ENCODE assay signal across 13 cellular contexts in the genomic region with DNA sequence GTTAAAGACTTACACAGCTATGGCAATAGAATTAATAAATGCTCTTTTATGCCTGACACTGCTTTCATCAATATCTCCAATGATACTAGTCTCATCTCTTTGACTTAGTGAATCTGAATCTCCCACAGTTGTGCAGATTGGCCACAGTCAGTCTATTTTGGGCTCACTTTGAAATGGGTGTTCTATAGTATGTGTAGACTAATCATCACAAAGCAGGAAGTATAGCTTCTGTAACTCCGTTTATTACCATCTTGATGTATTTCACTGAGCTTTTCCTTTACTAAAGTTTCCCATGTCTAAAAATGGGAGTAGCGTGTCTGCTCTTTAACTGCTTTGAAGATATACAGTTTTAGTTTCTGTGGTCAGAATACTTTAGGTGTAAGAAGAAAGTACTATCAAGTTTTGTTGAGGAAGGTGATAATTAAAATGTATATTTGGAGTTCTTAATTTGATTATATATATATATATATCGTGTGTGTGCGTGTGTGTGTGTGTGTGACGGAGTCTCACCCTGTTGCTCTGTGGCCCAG.
A peak's percentile ranks its signal among the peaks of the same experiment; 100 is the strongest.
DNase-seq lines count a peak whose midpoint lies in the region; ATAC-seq, FAIRE-seq and TF ChIP-seq lines count a peak whose summit lies in the region.
"Had no signal": no experiment of that assay in that cellular context is flagged by ENCODE, and none has a peak within 500 bp of the region (broad histone marks: within the 10 kb centered on the region; RNA-seq: fewer than 3 reads in every experiment).

No MANE protein-coding gene starts in this region.

- no peak overlapping the region for H3K27ac ChIP-seq in astrocyte (ENCODE audit: low read depth, low read length)
- no peak overlapping the region for H3K27ac ChIP-seq in heart left ventricle

- peak; percentile 67 for DNase-seq in GM12865 (ENCODE audit: low read depth)
- no peak for DNase-seq in astrocyte (ENCODE audit: low read depth)
- no peak for DNase-seq in GF-D8 (lab: John Stamatoyannopoulos, UW)
- no peak for DNase-seq in mucosa of gallbladder (ENCODE audit: low spot score)
- DNase-seq in heart left ventricle, result no peak
- DNase-seq: activated CD8-positive, alpha-beta memory T cell treated with anti-CD3 and anti-CD28 coated beads, Interleukin-2, amount 50 U/mL, for 4 hours; amygdala; effector CD8-positive, alpha-beta T cell; HCEC 1CT had no signal

- no peak for TF ChIP-seq POLR2A in heart left ventricle (IDR thresholded peaks at IDR 0.05)

- no peak overlapping the region for H3K27ac Mint-ChIP-seq in astrocyte (ENCODE audit: unreplicated experiment)

- H3K9me3 ChIP-seq in astrocyte (ENCODE audit: insufficient read depth, low read depth, low read length), result no peaks in the 10 kb centered on the region
- peaks cover 0 to under 1% (median 0%) of the 10 kb centered on the region in 12 donors for H3K9me3 ChIP-seq in heart left ventricle

- H3K4me1 ChIP-seq in astrocyte (ENCODE audit: insufficient read depth, low read length), result peaks cover 23% of the 10 kb centered on the region
- peaks cover 0 to 56% (median 20%) of the 10 kb centered on the region in 12 donors for H3K4me1 ChIP-seq in heart left ventricle

- H4K20me1 ChIP-seq in astrocyte (ENCODE audit: insufficient read depth, low read length), result no peaks in the 10 kb centered on the region

- intact Hi-C loops in heart left ventricle (cut with DNase I), result no loop called here

- peaks cover 73% of the 10 kb centered on the region for H3K79me2 ChIP-seq in astrocyte (ENCODE audit: insufficient read depth, low read length)

- peak; percentile 47 for ATAC-seq in GM19324 (IDR thresholded peaks at IDR 0.05; ENCODE audit: low FRiP score, unreplicated experiment)
- ATAC-seq in HG03025 (IDR thresholded peaks at IDR 0.05; ENCODE audit: low FRiP score, unreplicated experiment), result peak; percentile 73
- no peak for ATAC-seq in GM21717 (IDR thresholded peaks at IDR 0.05; ENCODE audit: unreplicated experiment)
- no peak for ATAC-seq in heart left ventricle

- TF ChIP-seq CTCF in GM12865 (IDR thresholded peaks at IDR 0.05; ENCODE audit: insufficient read depth, low read depth, low read length, missing control alignments), result no peak
- no peak for TF ChIP-seq CTCF in astrocyte (IDR thresholded peaks at IDR 0.05; ENCODE audit: insufficient read depth, low read depth, low read length)
- TF ChIP-seq CTCF in heart left ventricle (IDR thresholded peaks at IDR 0.05), result no peak

- H3K27me3 ChIP-seq in astrocyte (ENCODE audit: insufficient read depth, low read length) (no peaks in the 10 kb centered on the region), heart left ventricle (no peaks in the 10 kb centered on the region)

- peaks cover 25% of the 10 kb centered on the region for H3K4me1 Mint-ChIP-seq in astrocyte (ENCODE audit: low read depth, unreplicated experiment)

- H3K9ac ChIP-seq in astrocyte (ENCODE audit: low read length), result peak overlapping the region; percentile 28

- H3K4me3 ChIP-seq in GM12865 (ENCODE audit: low read depth, low read length), result peak overlapping the region; percentile 19
- H3K4me3 ChIP-seq in astrocyte (ENCODE audit: insufficient read depth, low read depth, low read length), result peak overlapping the region; percentile 19
- H3K4me3 ChIP-seq in heart left ventricle, result no peak overlapping the region

- WGBS in heart left ventricle, 4 donors, result 87 to 91% (median 89%) methylated on average over 5 of the region's 5 CpGs

- peak overlapping the region; percentile 74 for H3K4me3 Mint-ChIP-seq in astrocyte (ENCODE audit: unreplicated experiment)

- no peak for FAIRE-seq in astrocyte (lab: Jason Lieb, UNC)
- FAIRE-seq: frontal cortex had no signal

- H3K36me3 Mint-ChIP-seq in astrocyte (ENCODE audit: low read depth, unreplicated experiment), result no peaks in the 10 kb centered on the region

- no peaks in the 10 kb centered on the region for H3K27me3 Mint-ChIP-seq in astrocyte (ENCODE audit: low read depth, unreplicated experiment)

- H2AFZ ChIP-seq in astrocyte (ENCODE audit: low read depth, low read length), result no peak overlapping the region

- H3K36me3 ChIP-seq in astrocyte (ENCODE audit: insufficient read depth, low read length) (no peaks in the 10 kb centered on the region), heart left ventricle (no peaks in the 10 kb centered on the region)

- peak overlapping the region; percentile 87 for H3K4me2 ChIP-seq in astrocyte (ENCODE audit: low read length)

- H3K9me3 Mint-ChIP-seq in astrocyte (ENCODE audit: unreplicated experiment), result no peaks in the 10 kb centered on the region

Comparison
In these comparisons a context has a peak if more than half of its experiments do, and no peak if none do; other contexts are left out.
1. H3K4me3 ChIP-seq: peak in GM12865 (single experiment) and astrocyte (single experiment); none in heart left ventricle (0 of 12).
2. ATAC-seq: peak in GM19324 (single experiment) and HG03025 (single experiment); none in GM21717 (single experiment) and heart left ventricle (0 of 4).